In genomic region chr1:149936992-149937705, GRCh38 we compare ENCODE assay signal across 8 cellular contexts. TPM values are rescaled to one million over a fixed set of nuclear protein-coding genes. Genes with fewer than 3 reads are reported as not detected.
DNase-seq lines count a peak whose midpoint lies in the region; ATAC-seq and TF ChIP-seq lines count a peak whose summit lies in the region.

No MANE protein-coding gene starts in this region.

- H3F3A ChIP-seq in MM.1S (ENCODE audit: insufficient read depth, low read length), result peaks cover 16% of the 10 kb centered on the region

- H3K9me3 ChIP-seq in MM.1S (replicated peaks; ENCODE audit: insufficient read depth, low read length) (no peaks in the 10 kb centered on the region), ascending aorta (no peaks in the 10 kb centered on the region)

- peak overlapping the region; percentile 2; the same call in 1 of the 2 replicates for H3K9ac ChIP-seq in MM.1S (ENCODE audit: low read length)

- H3K36me3 ChIP-seq in MM.1S (replicated peaks; ENCODE audit: insufficient read depth, low read length) (no peaks in the 10 kb centered on the region), ascending aorta (peaks cover 1 to 19% of the 10 kb centered on the region in 2 donors)

- H3K4me2 ChIP-seq in MM.1S (ENCODE audit: low read depth, low read length), result peak overlapping the region; percentile 28

- DNase-seq in EL (peak; percentile 66), MM.1S (peak; percentile 20), ascending aorta (ENCODE audit: low spot score in 2 of 2) (no peak), islet precursor cell (peak; percentile 94), superior temporal gyrus (ENCODE audit: extremely low spot score) (peak; percentile 59)

- no peaks in the 10 kb centered on the region for H3K9me2 ChIP-seq in MM.1S (replicated peaks; ENCODE audit: insufficient read depth, low read length)

- H3K4me1 ChIP-seq in MM.1S (ENCODE audit: low read length), result peaks cover 27% of the 10 kb centered on the region
- H3K4me1 ChIP-seq in ascending aorta, result peaks cover 5 to 27% of the 10 kb centered on the region in 2 donors

- 0 out of 2 replicates have a peak, but pooled peaks have one; percentile 9 for TF ChIP-seq CTCF in MM.1S (IDR thresholded peaks at IDR 0.05; ENCODE audit: low read length)
- TF ChIP-seq CTCF in ascending aorta (IDR thresholded peaks at IDR 0.05), result peak in 1 of 3 experiments; percentile 20

- intact Hi-C loops in ascending aorta (cut with DNase I), result loop anchor here (1.0 kb wide), 1 partner anchor 51 kb away; a partner anchor contains a TSS

- H2AFZ ChIP-seq in MM.1S (ENCODE audit: low read length), result 0 out of 2 replicates have a peak overlapping the region, but pooled peaks have one; percentile 1

- H3K27ac ChIP-seq in MM.1S (ENCODE audit: low read length), result peak overlapping the region; percentile 46; the same call in 1 of the 2 replicates
- H3K27ac ChIP-seq in ascending aorta, result peak overlapping the region; percentile 82 to 96

- H3K79me2 ChIP-seq in MM.1S (ENCODE audit: low read length), result no peaks in the 10 kb centered on the region

- no peaks in the 10 kb centered on the region for H4K20me1 ChIP-seq in MM.1S (ENCODE audit: insufficient read depth, low read length)

- ATAC-seq in GM19455 (IDR thresholded peaks at IDR 0.05; ENCODE audit: unreplicated experiment), result no peak
- no peak for ATAC-seq in GM19452 (IDR thresholded peaks at IDR 0.05; ENCODE audit: unreplicated experiment)
- ATAC-seq in GM19397 (IDR thresholded peaks at IDR 0.05; ENCODE audit: unreplicated experiment), result no peak

- H3K4me3 ChIP-seq in MM.1S (ENCODE audit: low read length), result peak overlapping the region; percentile 0; the same call in 1 of the 2 replicates
- peak overlapping the region; percentile 74 to 93 for H3K4me3 ChIP-seq in ascending aorta

- no peaks in the 10 kb centered on the region for H3K27me3 ChIP-seq in MM.1S (replicated peaks; ENCODE audit: insufficient read depth, low read length)
- no peaks in the 10 kb centered on the region for H3K27me3 ChIP-seq in ascending aorta

RNA-seq across cellular contexts. Expression of gene MTMR11, which starts 0.5 kb away (rescaled TPM):
- 39.8 TPM for total RNA-seq in ascending aorta

RNA-seq across cellular contexts. Expression of gene SF3B4, which starts 9.5 kb away (rescaled TPM):
- 87.3 TPM for total RNA-seq in ascending aorta

RNA-seq across cellular contexts. Expression of gene SV2A, which starts 19.5 kb away (rescaled TPM):
- total RNA-seq in ascending aorta, result 5.9 TPM

RNA-seq across cellular contexts. Expression of gene BOLA1, which starts 37.8 kb away (rescaled TPM):
- total RNA-seq in ascending aorta, result 36.7 TPM

Comparison
In these comparisons a context has a peak if more than half of its experiments do, and no peak if none do; other contexts are left out.
1. DNase-seq: peak in EL (single experiment), MM.1S (single experiment), islet precursor cell (single experiment) and superior temporal gyrus (single experiment); none in ascending aorta (0 of 2).